In genomic region chr16:56930516-56931252, GRCh38 we compare ENCODE assay signal across 10 cellular contexts. TPM values are rescaled to one million over a fixed set of nuclear protein-coding genes. Genes with fewer than 3 reads are reported as not detected.
DNase-seq lines count a peak whose midpoint lies in the region; ATAC-seq and TF ChIP-seq lines count a peak whose summit lies in the region.
"Had no signal": no experiment of that assay in that cellular context is flagged by ENCODE, and none has a peak within 500 bp of the region (broad histone marks: within the 10 kb centered on the region; RNA-seq: fewer than 3 reads in every experiment).

No MANE protein-coding gene starts in this region.

- H3K79me1 ChIP-seq in mesendoderm (ENCODE audit: low read length) = peaks cover 10% of the 10 kb centered on the region

- CTCF ChIA-PET in activated CD8-positive, alpha-beta memory T cell treated with anti-CD3 and anti-CD28 coated beads, Interleukin-2, amount 10 ng/mL, durations not matched to agents 7 days and 5 days (lab: Charles Lee) = interaction anchor here (0.5 to 2.4 kb wide), 5 partner anchors 12 to 255 kb away, joined by 3 to 8 read pairs (median 4); partner anchors contain the start of genes PSME3IP1 and RSPRY1

- no peak overlapping the region for H3K4me3 Mint-ChIP-seq in activated CD8-positive, alpha-beta memory T cell treated with anti-CD3 and anti-CD28 coated beads, Interleukin-2, amount 10 ng/mL, durations not matched to agents 7 days and 5 days

- TF ChIP-seq POLR2A in suprapubic skin (IDR thresholded peaks at IDR 0.05) = no peak

- no peak overlapping the region for H4K8ac ChIP-seq in mesendoderm (ENCODE audit: low read depth, low read length)

- no peak overlapping the region for H2AK5ac ChIP-seq in mesendoderm (ENCODE audit: low read length)

- H3K27me3 ChIP-seq in RWPE2 (ENCODE audit: insufficient read depth, poor library complexity, severe bottlenecking) (no peaks in the 10 kb centered on the region), iPS-15b (ENCODE audit: control insufficient read depth, insufficient read depth, low read length) (no peaks in the 10 kb centered on the region), suprapubic skin (no peaks in the 10 kb centered on the region), mesendoderm (ENCODE audit: insufficient read depth, low read length, poor library complexity) (no peaks in the 10 kb centered on the region)

- H3K9ac ChIP-seq in iPS-15b (ENCODE audit: low read depth, low read length) = no peak overlapping the region
- no peak overlapping the region for H3K9ac ChIP-seq in mesendoderm (ENCODE audit: low read length)

- no peak for DNase-seq in activated CD8-positive, alpha-beta memory T cell treated with anti-CD3 and anti-CD28 coated beads, Interleukin-2, amount 10 ng/mL, durations not matched to agents 7 days and 5 days
- DNase-seq in activated CD8-positive, alpha-beta memory T cell treated with anti-CD3 and anti-CD28 coated beads for 24 hours = no peak
- DNase-seq in RWPE2 (ENCODE audit: low spot score) (no peak), suprapubic skin (ENCODE audit: low spot score in 2 of 2) (no peak), mesendoderm (no peak)
- DNase-seq: stimulated activated CD4-positive, alpha-beta T cell treated with anti-CD3 and anti-CD28 coated beads, Interleukin-4, amount 100 ng/mL, for 24 hours had no signal

- no peak overlapping the region for H2BK120ac ChIP-seq in mesendoderm (ENCODE audit: low read depth, low read length)

- H2BK15ac ChIP-seq in mesendoderm (replicated peaks; ENCODE audit: low read depth) = no peak overlapping the region

- H3K79me2 ChIP-seq in mesendoderm (ENCODE audit: control insufficient read depth, insufficient read depth, low read length) = peaks cover 29% of the 10 kb centered on the region

- H3K56ac ChIP-seq in mesendoderm (ENCODE audit: low read length) = no peak overlapping the region

- no peak overlapping the region for H3K4ac ChIP-seq in mesendoderm (ENCODE audit: low read depth, low read length)

- no peak for TF ChIP-seq EP300 in suprapubic skin (IDR thresholded peaks at IDR 0.05)

- H3K9me3 Mint-ChIP-seq in activated CD8-positive, alpha-beta memory T cell treated with anti-CD3 and anti-CD28 coated beads, Interleukin-2, amount 10 ng/mL, durations not matched to agents 7 days and 5 days (ENCODE audit: low read depth) = no peaks in the 10 kb centered on the region

- H3K36me3 Mint-ChIP-seq in activated CD8-positive, alpha-beta memory T cell treated with anti-CD3 and anti-CD28 coated beads, Interleukin-2, amount 10 ng/mL, durations not matched to agents 7 days and 5 days = peaks cover 30% of the 10 kb centered on the region

- peak overlapping the region; percentile 71 for H3K27ac ChIP-seq in RWPE2 (ENCODE audit: poor library complexity, severe bottlenecking)
- peak overlapping the region; percentile 97 for H3K27ac ChIP-seq in suprapubic skin
- H3K27ac ChIP-seq in mesendoderm (ENCODE audit: low read depth, low read length) = no peak overlapping the region

- no peak for ATAC-seq in activated CD8-positive, alpha-beta memory T cell treated with anti-CD3 and anti-CD28 coated beads, Interleukin-2, amount 10 ng/mL, durations not matched to agents 7 days and 5 days
- no peak for ATAC-seq in RWPE2 (ENCODE audit: low read depth)
- no peak for ATAC-seq in GM21447 (IDR thresholded peaks at IDR 0.05; ENCODE audit: unreplicated experiment)
- no peak for ATAC-seq in HG03457 (IDR thresholded peaks at IDR 0.05; ENCODE audit: unreplicated experiment)

- H4K5ac ChIP-seq in mesendoderm (ENCODE audit: low read length) = no peak overlapping the region

- no peak overlapping the region for H3K4me2 ChIP-seq in mesendoderm (ENCODE audit: low read length)

- H3K27me3 Mint-ChIP-seq in activated CD8-positive, alpha-beta memory T cell treated with anti-CD3 and anti-CD28 coated beads, Interleukin-2, amount 10 ng/mL, durations not matched to agents 7 days and 5 days = no peaks in the 10 kb centered on the region

- peaks cover 13% of the 10 kb centered on the region for H3K4me1 ChIP-seq in RWPE2 (ENCODE audit: insufficient read depth, poor library complexity, severe bottlenecking)
- peaks cover 8% of the 10 kb centered on the region for H3K4me1 ChIP-seq in iPS-15b (ENCODE audit: control insufficient read depth, insufficient read depth, low read length)
- H3K4me1 ChIP-seq in suprapubic skin = peaks cover 29% of the 10 kb centered on the region
- peaks cover 4% of the 10 kb centered on the region for H3K4me1 ChIP-seq in mesendoderm (ENCODE audit: control insufficient read depth, low read depth, low read length)

- H3K4me3 ChIP-seq in RWPE2 (ENCODE audit: severe bottlenecking) (no peak overlapping the region), iPS-15b (ENCODE audit: low read depth, low read length) (peak overlapping the region; percentile 6), suprapubic skin (no peak overlapping the region), mesendoderm (ENCODE audit: low read length) (no peak overlapping the region)

- H3K36me3 ChIP-seq in RWPE2 (ENCODE audit: low read depth) = peaks cover 33% of the 10 kb centered on the region
- H3K36me3 ChIP-seq in iPS-15b (ENCODE audit: control insufficient read depth, insufficient read depth, low read length) = peaks cover 3% of the 10 kb centered on the region
- H3K36me3 ChIP-seq in suprapubic skin = peaks cover under 1% of the 10 kb centered on the region
- H3K36me3 ChIP-seq in mesendoderm (ENCODE audit: control insufficient read depth, insufficient read depth, low read length) = no peaks in the 10 kb centered on the region

- H3K23ac ChIP-seq in mesendoderm (ENCODE audit: low read length) = no peak overlapping the region

- H3K9me3 ChIP-seq in RWPE2 (ENCODE audit: severe bottlenecking) (no peaks in the 10 kb centered on the region), iPS-15b (ENCODE audit: control insufficient read depth, insufficient read depth, low read length) (no peaks in the 10 kb centered on the region), suprapubic skin (no peaks in the 10 kb centered on the region)

- peaks cover 27% of the 10 kb centered on the region for H3K4me1 Mint-ChIP-seq in activated CD8-positive, alpha-beta memory T cell treated with anti-CD3 and anti-CD28 coated beads, Interleukin-2, amount 10 ng/mL, durations not matched to agents 7 days and 5 days

- H2BK5ac ChIP-seq in mesendoderm (ENCODE audit: low read length) = no peak overlapping the region

- no peak for TF ChIP-seq CTCF in RWPE2 (IDR thresholded peaks at IDR 0.05; ENCODE audit: poor library complexity, severe bottlenecking)
- no peak for TF ChIP-seq CTCF in suprapubic skin (IDR thresholded peaks at IDR 0.05)

- no peak overlapping the region for H3K18ac ChIP-seq in mesendoderm (ENCODE audit: low read length)

- 78% methylated on average over 13 of the region's 14 CpGs for WGBS in suprapubic skin
- no CpG with 5 or more reads among the region's 14 CpGs for WGBS in mesendoderm (ENCODE audit: extremely low coverage, insufficient coverage, low lambda C conversion rate)

- H3K27ac Mint-ChIP-seq in activated CD8-positive, alpha-beta memory T cell treated with anti-CD3 and anti-CD28 coated beads, Interleukin-2, amount 10 ng/mL, durations not matched to agents 7 days and 5 days = peak overlapping the region; percentile 98

RNA-seq across cellular contexts. Expression of gene HERPUD1, which starts 1.3 kb away (rescaled TPM):
- 100 to 1,000 TPM; 127 to 149 TPM for total RNA-seq in activated CD8-positive, alpha-beta memory T cell treated with anti-CD3 and anti-CD28 coated beads, Interleukin-2, amount 10 ng/mL, durations not matched to agents 7 days and 5 days
- 100 to 1,000 TPM; 146 to 246 (median 160) TPM for total RNA-seq in suprapubic skin
- polyA plus RNA-seq in mesendoderm (2013, experiment 1 of 2) = 23.1 TPM
- polyA plus RNA-seq in mesendoderm (2013, experiment 2 of 2) = 23.7 TPM

RNA-seq across cellular contexts. Expression of gene CETP, which starts 31.1 kb away (rescaled TPM):
- not detected for total RNA-seq in activated CD8-positive, alpha-beta memory T cell treated with anti-CD3 and anti-CD28 coated beads, Interleukin-2, amount 10 ng/mL, durations not matched to agents 7 days and 5 days
- total RNA-seq in suprapubic skin = 1 to 10 TPM in 1 of 4 donors, under 1 TPM in 1, not detected in 2; 0.72 to 1.7 TPM
- not detected for polyA plus RNA-seq in mesendoderm (2013, experiment 1 of 2)
- not detected for polyA plus RNA-seq in mesendoderm (2013, experiment 2 of 2)
- total RNA-seq: bronchial epithelial cell had no signal

RNA-seq across cellular contexts. Expression of gene NLRC5, which starts 58.7 kb away (rescaled TPM):
- 100 to 1,000 TPM; 156 to 287 TPM for total RNA-seq in activated CD8-positive, alpha-beta memory T cell treated with anti-CD3 and anti-CD28 coated beads, Interleukin-2, amount 10 ng/mL, durations not matched to agents 7 days and 5 days
- total RNA-seq in suprapubic skin = 100 to 1,000 TPM in 1 of 4 donors, 10 to 100 TPM in 3; 36.9 to 133 (median 54.4) TPM
- 0.41 TPM for polyA plus RNA-seq in mesendoderm (2013, experiment 1 of 2)
- polyA plus RNA-seq in mesendoderm (2013, experiment 2 of 2) = 0.52 TPM
